In the genomic region with DNA sequence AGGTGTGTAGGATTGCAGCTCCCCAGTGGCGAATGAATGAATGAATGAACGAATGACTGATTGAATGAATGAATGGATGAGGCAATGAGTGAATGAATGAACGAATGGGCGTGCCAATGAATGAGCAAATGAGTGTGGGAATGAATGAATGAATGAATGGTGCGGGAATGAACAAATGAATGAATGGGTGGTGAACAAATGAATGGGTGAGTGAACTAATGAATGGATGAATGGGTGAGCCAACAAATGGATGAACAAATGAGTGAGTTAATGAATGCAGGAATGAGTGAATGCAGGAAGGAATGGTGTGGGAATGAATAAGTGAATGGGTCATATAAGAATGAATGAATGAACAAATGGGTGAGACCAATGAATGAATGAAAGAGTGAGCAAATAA, we compare ENCODE assay signal across 1 cellular context.
TF ChIP-seq lines count a peak whose summit lies in the region.

No MANE protein-coding gene starts in this region.

TF ChIP-seq in GM23338, 12 proteins besides CTCF, POLR2A, EP300 and RAD21 (continued from another document):
- TF ChIP-seq ZNF331 (CRISPR knock-in tag; IDR thresholded peaks at IDR 0.05; ENCODE audit: low read depth) (no peak), NANOG (IDR thresholded peaks at IDR 0.05; ENCODE audit: borderline replicate concordance) (no peak)
TF ChIP-seq in GM23338: peak in this region for 0.
